In genomic region chr13:80239116-80239515, GRCh38 we compare ENCODE assay signal across 21 cellular contexts.
DNase-seq lines count a peak whose midpoint lies in the region; ATAC-seq and TF ChIP-seq lines count a peak whose summit lies in the region.
"Had no signal": no experiment of that assay in that cellular context is flagged by ENCODE, and none has a peak within 500 bp of the region (broad histone marks: within the 10 kb centered on the region; RNA-seq: fewer than 3 reads in every experiment).

No MANE protein-coding gene starts in this region.

- no TSS peak for BruUV-seq in PC-9 (replicated peaks; lab: Mats Ljungman, UMichigan)

- no peak overlapping the region for H3K4ac ChIP-seq in mesendoderm (ENCODE audit: low read depth, low read length)

- CTCF ChIA-PET in PC-9 (lab: Charles Lee), result no interaction called here
- CTCF ChIA-PET in RWPE1 (lab: Yijun Ruan, JAX), result no interaction called here
- CTCF ChIA-PET in activated naive CD4-positive, alpha-beta T cell treated with anti-CD3 and anti-CD28 coated beads, Interleukin-2, amount 10 ng/mL, durations not matched to agents 7 days and 5 days (lab: Charles Lee), result no interaction called here

- no peak for DNase-seq in PC-9
- DNase-seq in iPS-NIHi7 (ENCODE audit: extremely low spot score), result peak; percentile 26
- DNase-seq in mesendoderm, result no peak
- DNase-seq in upper lobe of right lung, result no peak
- no peak for DNase-seq in RWPE1 (ENCODE audit: low spot score)
- no peak for DNase-seq in activated naive CD4-positive, alpha-beta T cell treated with anti-CD3 and anti-CD28 coated beads, Interleukin-2, amount 10 ng/mL, durations not matched to agents 7 days and 5 days
- DNase-seq in pons (ENCODE audit: low spot score), result no peak
- DNase-seq: C1 segment of cervical spinal cord; CD4-positive, alpha-beta memory T cell; COR-L47; GOT3; KG1; NCI-H1048; NCI-H1436; NCI-H187 treated with DMSO at 0.1 percent for 48 hours; NCI-H2107; NCI-H446; NCI-H524 treated with DMSO at 0.1 percent for 48 hours; NCI-H774; Right ventricle myocardium superior had no signal

- intact Hi-C loops in PC-9 (cut with micrococcal nuclease; ENCODE audit: unreplicated experiment) (loop anchor here (5.0 kb wide), 1 partner anchor 107 kb away; no protein-coding TSS in a partner anchor), upper lobe of right lung (cut with DNase I) (no loop called here)

- H3K27ac ChIP-seq in PC-9 (peak overlapping the region; percentile 63), mesendoderm (ENCODE audit: low read depth, low read length) (no peak overlapping the region), upper lobe of right lung (peak overlapping the region; percentile 73), RWPE1 (no peak overlapping the region)

- no peaks in the 10 kb centered on the region for H3K4me1 Mint-ChIP-seq in activated naive CD4-positive, alpha-beta T cell treated with anti-CD3 and anti-CD28 coated beads, Interleukin-2, amount 10 ng/mL, durations not matched to agents 7 days and 5 days
- H3K4me1 Mint-ChIP-seq: CD4-positive, alpha-beta memory T cell had no signal

- H3K4me1 ChIP-seq in PC-9 (replicated peaks; ENCODE audit: insufficient read depth) (peaks cover 43% of the 10 kb centered on the region), mesendoderm (ENCODE audit: control insufficient read depth, low read depth, low read length) (no peaks in the 10 kb centered on the region), upper lobe of right lung (peaks cover 9% of the 10 kb centered on the region)

- H3K79me1 ChIP-seq in mesendoderm (ENCODE audit: low read length), result no peaks in the 10 kb centered on the region

- no peaks in the 10 kb centered on the region for H3K9me2 ChIP-seq in PC-9 (ENCODE audit: insufficient read depth)

- no peak for TF ChIP-seq CTCF in PC-9 (conservative IDR thresholded peaks at IDR 0.05)
- TF ChIP-seq CTCF in upper lobe of right lung (IDR thresholded peaks at IDR 0.05), result no peak
- no peak for TF ChIP-seq CTCF in RWPE1 (conservative IDR thresholded peaks at IDR 0.05; ENCODE audit: low read depth)

- H3K27ac Mint-ChIP-seq in activated naive CD4-positive, alpha-beta T cell treated with anti-CD3 and anti-CD28 coated beads, Interleukin-2, amount 10 ng/mL, durations not matched to agents 7 days and 5 days, result no peak overlapping the region
- H3K27ac Mint-ChIP-seq: CD4-positive, alpha-beta memory T cell had no signal

- H3K56ac ChIP-seq in mesendoderm (ENCODE audit: low read length), result no peak overlapping the region

- no peak overlapping the region for H3K23ac ChIP-seq in mesendoderm (ENCODE audit: low read length)

- H4K5ac ChIP-seq in mesendoderm (ENCODE audit: low read length), result no peak overlapping the region

- no peaks in the 10 kb centered on the region; the same call in 1 of the 2 replicates for H3K9me3 ChIP-seq in PC-9 (ENCODE audit: insufficient read depth, low read depth)
- no peaks in the 10 kb centered on the region for H3K9me3 ChIP-seq in upper lobe of right lung
- H3K9me3 ChIP-seq: HAP-1 had no signal

- peak overlapping the region; percentile 31 for H3K18ac ChIP-seq in mesendoderm (ENCODE audit: low read length)

- H2AK5ac ChIP-seq in mesendoderm (ENCODE audit: low read length), result no peak overlapping the region

- H3K36me3 ChIP-seq in PC-9 (ENCODE audit: low read depth), result no peaks in the 10 kb centered on the region
- H3K36me3 ChIP-seq in mesendoderm (ENCODE audit: control insufficient read depth, insufficient read depth, low read length), result no peaks in the 10 kb centered on the region
- H3K36me3 ChIP-seq in upper lobe of right lung, result no peaks in the 10 kb centered on the region
- H3K36me3 ChIP-seq: HAP-1 had no signal

- H3K79me2 ChIP-seq in PC-9 (ENCODE audit: low read depth) (no peaks in the 10 kb centered on the region), mesendoderm (ENCODE audit: control insufficient read depth, insufficient read depth, low read length) (no peaks in the 10 kb centered on the region)

- no peak overlapping the region for H3K9ac ChIP-seq in mesendoderm (ENCODE audit: low read length)

- H3K4me2 ChIP-seq in PC-9, result peak overlapping the region; percentile 64
- no peak overlapping the region for H3K4me2 ChIP-seq in mesendoderm (ENCODE audit: low read length)

- no peak overlapping the region for H2BK120ac ChIP-seq in mesendoderm (ENCODE audit: low read depth, low read length)

- H3F3A ChIP-seq in PC-9 (ENCODE audit: insufficient read depth, low read depth), result peaks cover 20% of the 10 kb centered on the region

- no peak overlapping the region for H2BK5ac ChIP-seq in mesendoderm (ENCODE audit: low read length)

- POLR2A ChIA-PET in PC-9 (lab: Charles Lee; ENCODE audit: unreplicated experiment), result no interaction called here
- POLR2A ChIA-PET in RWPE1 (lab: Yijun Ruan, JAX; ENCODE audit: low non-redundant PET), result no interaction called here

- H3K27me3 Mint-ChIP-seq in activated naive CD4-positive, alpha-beta T cell treated with anti-CD3 and anti-CD28 coated beads, Interleukin-2, amount 10 ng/mL, durations not matched to agents 7 days and 5 days, result no peaks in the 10 kb centered on the region
- H3K27me3 Mint-ChIP-seq: CD4-positive, alpha-beta memory T cell had no signal

- H3K4me3 ChIP-seq in PC-9 (0 out of 2 replicates have a peak overlapping the region, but pooled peaks have one; percentile 17), mesendoderm (ENCODE audit: low read length) (no peak overlapping the region), upper lobe of right lung (no peak overlapping the region)
- H3K4me3 ChIP-seq: HAP-1 had no signal

- no peak overlapping the region for H2BK15ac ChIP-seq in mesendoderm (replicated peaks; ENCODE audit: low read depth)

- no peak overlapping the region for H4K8ac ChIP-seq in mesendoderm (ENCODE audit: low read depth, low read length)

- peak; percentile 63 for ATAC-seq in upper lobe of right lung

- no peak overlapping the region for H2AFZ ChIP-seq in PC-9

- no peaks in the 10 kb centered on the region for H3K36me3 Mint-ChIP-seq in activated naive CD4-positive, alpha-beta T cell treated with anti-CD3 and anti-CD28 coated beads, Interleukin-2, amount 10 ng/mL, durations not matched to agents 7 days and 5 days
- H3K36me3 Mint-ChIP-seq: CD4-positive, alpha-beta memory T cell had no signal

- H3K4me3 Mint-ChIP-seq in activated naive CD4-positive, alpha-beta T cell treated with anti-CD3 and anti-CD28 coated beads, Interleukin-2, amount 10 ng/mL, durations not matched to agents 7 days and 5 days, result no peak overlapping the region
- H3K4me3 Mint-ChIP-seq: CD4-positive, alpha-beta memory T cell had no signal

- H4K20me1 ChIP-seq in PC-9 (ENCODE audit: insufficient read depth), result no peaks in the 10 kb centered on the region

- H3K27me3 ChIP-seq in PC-9 (ENCODE audit: insufficient read depth, low read depth) (no peaks in the 10 kb centered on the region), mesendoderm (ENCODE audit: insufficient read depth, low read length, poor library complexity) (no peaks in the 10 kb centered on the region), upper lobe of right lung (no peaks in the 10 kb centered on the region)

- no peaks in the 10 kb centered on the region for H3K9me3 Mint-ChIP-seq in activated naive CD4-positive, alpha-beta T cell treated with anti-CD3 and anti-CD28 coated beads, Interleukin-2, amount 10 ng/mL, durations not matched to agents 7 days and 5 days

Comparison
In these comparisons a context has a peak if more than half of its experiments do, and no peak if none do; other contexts are left out.
1. H3K27ac ChIP-seq: peak in PC-9 (single experiment) and upper lobe of right lung (single experiment); none in mesendoderm (single experiment) and RWPE1 (single experiment).